Comparison of ENCODE assay signal across 1 cellular context in genomic region chr7:75872073-75872782, GRCh38.
TF ChIP-seq lines count a peak whose summit lies in the region.

No MANE protein-coding gene starts in this region.

TF ChIP-seq in SK-N-SH, 30 proteins besides CTCF, POLR2A, EP300 and RAD21 (continued from another document):
- TF ChIP-seq, protein P1, sequence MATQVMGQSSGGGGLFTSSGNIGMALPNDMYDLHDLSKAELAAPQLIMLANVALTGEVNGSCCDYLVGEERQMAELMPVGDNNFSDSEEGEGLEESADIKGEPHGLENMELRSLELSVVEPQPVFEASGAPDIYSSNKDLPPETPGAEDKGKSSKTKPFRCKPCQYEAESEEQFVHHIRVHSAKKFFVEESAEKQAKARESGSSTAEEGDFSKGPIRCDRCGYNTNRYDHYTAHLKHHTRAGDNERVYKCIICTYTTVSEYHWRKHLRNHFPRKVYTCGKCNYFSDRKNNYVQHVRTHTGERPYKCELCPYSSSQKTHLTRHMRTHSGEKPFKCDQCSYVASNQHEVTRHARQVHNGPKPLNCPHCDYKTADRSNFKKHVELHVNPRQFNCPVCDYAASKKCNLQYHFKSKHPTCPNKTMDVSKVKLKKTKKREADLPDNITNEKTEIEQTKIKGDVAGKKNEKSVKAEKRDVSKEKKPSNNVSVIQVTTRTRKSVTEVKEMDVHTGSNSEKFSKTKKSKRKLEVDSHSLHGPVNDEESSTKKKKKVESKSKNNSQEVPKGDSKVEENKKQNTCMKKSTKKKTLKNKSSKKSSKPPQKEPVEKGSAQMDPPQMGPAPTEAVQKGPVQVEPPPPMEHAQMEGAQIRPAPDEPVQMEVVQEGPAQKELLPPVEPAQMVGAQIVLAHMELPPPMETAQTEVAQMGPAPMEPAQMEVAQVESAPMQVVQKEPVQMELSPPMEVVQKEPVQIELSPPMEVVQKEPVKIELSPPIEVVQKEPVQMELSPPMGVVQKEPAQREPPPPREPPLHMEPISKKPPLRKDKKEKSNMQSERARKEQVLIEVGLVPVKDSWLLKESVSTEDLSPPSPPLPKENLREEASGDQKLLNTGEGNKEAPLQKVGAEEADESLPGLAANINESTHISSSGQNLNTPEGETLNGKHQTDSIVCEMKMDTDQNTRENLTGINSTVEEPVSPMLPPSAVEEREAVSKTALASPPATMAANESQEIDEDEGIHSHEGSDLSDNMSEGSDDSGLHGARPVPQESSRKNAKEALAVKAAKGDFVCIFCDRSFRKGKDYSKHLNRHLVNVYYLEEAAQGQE (IDR thresholded peaks at IDR 0.05; ENCODE audit: low read depth, low read length) = no peak
- TF ChIP-seq TCF12 (IDR thresholded peaks at IDR 0.05) (no peak), FOXM1 (IDR thresholded peaks at IDR 0.05; ENCODE audit: low read depth) (no peak), JUND (IDR thresholded peaks at IDR 0.05) (no peak), CHD2 (IDR thresholded peaks at IDR 0.05; ENCODE audit: low read length, partially characterized antibody) (no peak)
